ENCODE assay signal across 13 cellular contexts in the genomic region with DNA sequence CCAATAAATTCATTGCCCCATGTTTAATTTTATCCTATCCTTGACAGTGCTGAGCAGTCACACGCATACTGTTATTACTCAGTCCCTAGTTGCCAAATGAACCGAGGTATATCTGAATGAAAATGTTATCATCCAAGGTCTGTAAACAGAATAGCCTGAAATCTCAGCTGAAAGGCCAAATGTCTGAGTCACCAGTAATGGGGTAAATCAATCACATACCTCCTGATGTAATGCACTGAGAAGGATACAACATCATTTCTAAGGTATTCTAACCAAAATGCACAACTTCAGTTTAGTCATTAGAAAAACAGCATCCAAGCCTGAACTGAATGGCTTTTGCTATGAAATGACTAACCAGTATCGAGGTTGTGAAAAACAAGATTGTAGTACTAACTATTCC.
DNase-seq lines count a peak whose midpoint lies in the region; ATAC-seq, FAIRE-seq and TF ChIP-seq lines count a peak whose summit lies in the region.
"Had no signal": no experiment of that assay in that cellular context is flagged by ENCODE, and none has a peak within 500 bp of the region (broad histone marks: within the 10 kb centered on the region; RNA-seq: fewer than 3 reads in every experiment).

No MANE protein-coding gene starts in this region.

- no TSS peak for BruUV-seq in HCT116 (replicated peaks; lab: Mats Ljungman, UMichigan)
- BruUV-seq in Caco-2 (replicated peaks; lab: Mats Ljungman, UMichigan) = no TSS peak

- peak overlapping the region; percentile 11; the same call in 1 of the 2 replicates for H3K27ac ChIP-seq in HCT116 (ENCODE audit: low read depth, low read length)
- peak overlapping the region; percentile 99 for H3K27ac ChIP-seq in astrocyte (ENCODE audit: low read depth, low read length)
- H3K27ac ChIP-seq in keratinocyte (ENCODE audit: control insufficient read depth, insufficient read depth, low read length) = peak overlapping the region; percentile 82
- no peak overlapping the region for H3K27ac ChIP-seq in CD8-positive, alpha-beta memory T cell (ENCODE audit: low read depth, low read length)

- H3K9me3 ChIP-seq in HCT116 (ENCODE audit: control insufficient read depth in 1 of 2, insufficient read depth in 1 of 2, low read depth in 1 of 2, low read length in 2 of 2) (no peaks in the 10 kb centered on the region), astrocyte (ENCODE audit: insufficient read depth, low read depth, low read length) (no peaks in the 10 kb centered on the region), keratinocyte (ENCODE audit: control insufficient read depth, low read depth, low read length) (no peaks in the 10 kb centered on the region), Caco-2 (no peaks in the 10 kb centered on the region)
- H3K9me3 ChIP-seq in CD8-positive, alpha-beta memory T cell (ENCODE audit: low read length) = no peaks in the 10 kb centered on the region

- DNase-seq in AG08396 (ENCODE audit: low spot score) (peak; percentile 77), HCT116 (ENCODE audit: low read depth, low spot score) (peak; percentile 36), astrocyte (ENCODE audit: low read depth) (peak; percentile 100), keratinocyte (ENCODE audit: low read depth, low spot score) (peak; percentile 66), Caco-2 (no peak), iPS-NIHi7 (ENCODE audit: extremely low spot score) (no peak)
- no peak for DNase-seq in CD8-positive, alpha-beta memory T cell
- DNase-seq: activated CD4-positive, alpha-beta memory T cell treated with anti-CD3 and anti-CD28 coated beads for 36 hours; cerebellar nuclear complex; NCI-H187 treated with DMSO at 0.1 percent for 48 hours; nephron progenitor cell; SHP77 had no signal

- RAD21 ChIA-PET in HCT116 (lab: Charles Lee; ENCODE audit: low non-redundant PET in 1 of 2, low total read pairs in 2 of 2, uncharacterized antibody in 2 of 2, unreplicated experiment in 2 of 2) = no interaction called here

- TF ChIP-seq CTCF in HCT116 (IDR thresholded peaks at IDR 0.05 in 2 of 3, conservative IDR thresholded peaks at IDR 0.05 in 1 of 3; ENCODE audit: borderline replicate concordance in 1 of 3, insufficient read depth in 1 of 3, low read depth in 2 of 3, low read length in 2 of 3) = no peak
- TF ChIP-seq CTCF in astrocyte (IDR thresholded peaks at IDR 0.05; ENCODE audit: insufficient read depth, low read depth, low read length) = no peak
- TF ChIP-seq CTCF in keratinocyte (optimal IDR thresholded peaks at IDR 0.05 in 1 of 3, IDR thresholded peaks at IDR 0.05 in 1 of 3, conservative IDR thresholded peaks at IDR 0.05 in 1 of 3; ENCODE audit: extremely low read depth in 1 of 3, insufficient read depth in 2 of 3, low read length in 3 of 3) = no peak
- no peak for TF ChIP-seq CTCF in Caco-2 (IDR thresholded peaks at IDR 0.05; ENCODE audit: insufficient read depth in 1 of 2, low read depth in 1 of 2, low read length in 1 of 2, severe bottlenecking in 1 of 2, unreplicated experiment in 1 of 2)

- H3K4me3 ChIP-seq in HCT116 (replicated peaks in 1 of 2; ENCODE audit: low read depth in 1 of 2, low read length in 2 of 2) (no peak overlapping the region), astrocyte (ENCODE audit: insufficient read depth, low read depth, low read length) (peak overlapping the region; percentile 52), keratinocyte (ENCODE audit: control insufficient read depth in 2 of 3, extremely low read depth in 1 of 3, insufficient read depth in 2 of 3, low read depth in 1 of 3, low read length in 3 of 3) (peak overlapping the region in 1 of 3 experiments; percentile 2), Caco-2 (ENCODE audit: low read depth, low read length) (no peak overlapping the region)
- H3K4me3 ChIP-seq in CD8-positive, alpha-beta memory T cell (ENCODE audit: low read length) = no peak overlapping the region

- H2AFZ ChIP-seq in HCT116 (ENCODE audit: low read depth, low read length, poor library complexity, severe bottlenecking) = no peak overlapping the region
- H2AFZ ChIP-seq in astrocyte (ENCODE audit: low read depth, low read length) = no peak overlapping the region
- H2AFZ ChIP-seq in keratinocyte (ENCODE audit: control insufficient read depth, low read length) = no peak overlapping the region

- CTCF ChIA-PET in HCT116 (lab: Charles Lee) = no interaction called here
- CTCF ChIA-PET in Caco-2 (lab: Charles Lee) = interaction anchor here (0.7 kb wide), 1 partner anchor 64 kb away, joined by 3 read pairs; no protein-coding TSS in a partner anchor
- CTCF ChIA-PET in CD8-positive, alpha-beta memory T cell (lab: Charles Lee) = no interaction called here

- FAIRE-seq in astrocyte (lab: Jason Lieb, UNC) = peak; percentile 100
- FAIRE-seq in keratinocyte (lab: Jason Lieb, UNC) = peak; percentile 92

- H3K4me1 Mint-ChIP-seq in astrocyte (ENCODE audit: low read depth, unreplicated experiment) (peaks cover 50% of the 10 kb centered on the region), Caco-2 (ENCODE audit: low read depth, unreplicated experiment) (no peaks in the 10 kb centered on the region)
- no peaks in the 10 kb centered on the region for H3K4me1 Mint-ChIP-seq in CD8-positive, alpha-beta memory T cell

- peak; percentile 72 for ATAC-seq in HCT116
- no peak for ATAC-seq in GM18861 (IDR thresholded peaks at IDR 0.05; ENCODE audit: unreplicated experiment)

- no peak for TF ChIP-seq POLR2A in HCT116 (IDR thresholded peaks at IDR 0.05; ENCODE audit: borderline replicate concordance, extremely low read depth, insufficient read depth, insufficient read length)

- H3K79me2 ChIP-seq in HCT116 (ENCODE audit: insufficient read depth, low read length) (no peaks in the 10 kb centered on the region), astrocyte (ENCODE audit: insufficient read depth, low read length) (no peaks in the 10 kb centered on the region), keratinocyte (ENCODE audit: control insufficient read depth, insufficient read depth, low read length) (no peaks in the 10 kb centered on the region)

- no peak overlapping the region for H3K9ac ChIP-seq in HCT116 (ENCODE audit: low read length)
- peak overlapping the region; percentile 78 for H3K9ac ChIP-seq in astrocyte (ENCODE audit: low read length)
- H3K9ac ChIP-seq in keratinocyte (ENCODE audit: control insufficient read depth, extremely low read depth, insufficient read depth, low read length) = peak overlapping the region; percentile 38

- intact Hi-C loops in HCT116 (cut with micrococcal nuclease) = no loop called here
- intact Hi-C loops in Caco-2 (cut with micrococcal nuclease; ENCODE audit: unreplicated experiment) = no loop called here

- H3K4me2 ChIP-seq in HCT116 (ENCODE audit: low read length) (peak overlapping the region; percentile 55), astrocyte (ENCODE audit: low read length) (peak overlapping the region; percentile 78), keratinocyte (ENCODE audit: control insufficient read depth, extremely low read depth, insufficient read depth, low read depth, low read length) (peak overlapping the region; percentile 60)

- H3K9me3 Mint-ChIP-seq in astrocyte (ENCODE audit: unreplicated experiment) (no peaks in the 10 kb centered on the region), Caco-2 (ENCODE audit: unreplicated experiment) (no peaks in the 10 kb centered on the region)
- no peaks in the 10 kb centered on the region for H3K9me3 Mint-ChIP-seq in CD8-positive, alpha-beta memory T cell
- H3K9me3 Mint-ChIP-seq: activated CD4-positive, alpha-beta memory T cell treated with anti-CD3 and anti-CD28 coated beads for 36 hours; nephron progenitor cell had no signal

- H3K4me3 Mint-ChIP-seq in astrocyte (ENCODE audit: unreplicated experiment) (no peak overlapping the region), Caco-2 (ENCODE audit: unreplicated experiment) (no peak overlapping the region)
- no peak overlapping the region for H3K4me3 Mint-ChIP-seq in CD8-positive, alpha-beta memory T cell
- H3K4me3 Mint-ChIP-seq: activated CD4-positive, alpha-beta memory T cell treated with anti-CD3 and anti-CD28 coated beads for 36 hours; nephron progenitor cell had no signal

- H3K27me3 ChIP-seq in HCT116 (ENCODE audit: insufficient read depth, low read length) = no peaks in the 10 kb centered on the region
- no peaks in the 10 kb centered on the region for H3K27me3 ChIP-seq in astrocyte (ENCODE audit: insufficient read depth, low read length)
- H3K27me3 ChIP-seq in keratinocyte (ENCODE audit: control insufficient read depth, extremely low read depth, insufficient read depth, low read length) = no peaks in the 10 kb centered on the region
- H3K27me3 ChIP-seq in Caco-2 (replicated peaks; ENCODE audit: control insufficient read depth, insufficient read depth, low read length) = no peaks in the 10 kb centered on the region
- H3K27me3 ChIP-seq in CD8-positive, alpha-beta memory T cell (ENCODE audit: insufficient read depth, low read length, poor library complexity, severe bottlenecking) = no peaks in the 10 kb centered on the region

- no peaks in the 10 kb centered on the region for H4K20me1 ChIP-seq in HCT116 (ENCODE audit: insufficient read depth)
- H4K20me1 ChIP-seq in astrocyte (ENCODE audit: insufficient read depth, low read length) = no peaks in the 10 kb centered on the region
- H4K20me1 ChIP-seq in keratinocyte (ENCODE audit: control insufficient read depth, extremely low read depth, insufficient read depth, low read length) = no peaks in the 10 kb centered on the region

- dilution Hi-C loops in keratinocyte (cut with MboI; ENCODE audit: extremely low pct_ligation_motif_present, low sequenced_read_pairs) = no loop called here

- H3K27ac Mint-ChIP-seq in astrocyte (ENCODE audit: unreplicated experiment) = peak overlapping the region; percentile 99
- no peak overlapping the region for H3K27ac Mint-ChIP-seq in Caco-2 (ENCODE audit: unreplicated experiment)
- no peak overlapping the region for H3K27ac Mint-ChIP-seq in CD8-positive, alpha-beta memory T cell
- H3K27ac Mint-ChIP-seq: activated CD4-positive, alpha-beta memory T cell treated with anti-CD3 and anti-CD28 coated beads for 36 hours; nephron progenitor cell had no signal

- H3K27me3 Mint-ChIP-seq in astrocyte (ENCODE audit: low read depth, unreplicated experiment) (no peaks in the 10 kb centered on the region), Caco-2 (ENCODE audit: insufficient read depth, unreplicated experiment) (peaks cover 6% of the 10 kb centered on the region)
- peaks cover 5 to 11% of the 10 kb centered on the region in 2 donors for H3K27me3 Mint-ChIP-seq in CD8-positive, alpha-beta memory T cell
- H3K27me3 Mint-ChIP-seq: activated CD4-positive, alpha-beta memory T cell treated with anti-CD3 and anti-CD28 coated beads for 36 hours had no signal

- TF ChIP-seq RAD21 in HCT116 (IDR thresholded peaks at IDR 0.05; ENCODE audit: low read depth) = no peak

- POLR2A ChIA-PET in HCT116 (lab: Charles Lee) = no interaction called here
- POLR2A ChIA-PET in Caco-2 (lab: Charles Lee) = no interaction called here
- POLR2A ChIA-PET in CD8-positive, alpha-beta memory T cell (lab: Charles Lee) = no interaction called here

- no peaks in the 10 kb centered on the region for H3K9me2 ChIP-seq in HCT116 (ENCODE audit: insufficient read depth)

- no peaks in the 10 kb centered on the region for H3K36me3 Mint-ChIP-seq in astrocyte (ENCODE audit: low read depth, unreplicated experiment)
- no peaks in the 10 kb centered on the region for H3K36me3 Mint-ChIP-seq in Caco-2 (ENCODE audit: insufficient read depth, unreplicated experiment)
- H3K36me3 Mint-ChIP-seq in CD8-positive, alpha-beta memory T cell = peaks cover 0 to 8% (median 3%) of the 10 kb centered on the region in 3 donors
- H3K36me3 Mint-ChIP-seq: activated CD4-positive, alpha-beta memory T cell treated with anti-CD3 and anti-CD28 coated beads for 36 hours had no signal

- H3K36me3 ChIP-seq in HCT116 (ENCODE audit: control insufficient read depth in 1 of 2, insufficient read depth in 2 of 2, low read length in 2 of 2) (no peaks in the 10 kb centered on the region), astrocyte (ENCODE audit: insufficient read depth, low read length) (no peaks in the 10 kb centered on the region), keratinocyte (ENCODE audit: control insufficient read depth in 2 of 2, extremely low read depth in 1 of 2, insufficient read depth in 2 of 2, low read length in 2 of 2) (no peaks in the 10 kb centered on the region), Caco-2 (ENCODE audit: control insufficient read depth, insufficient read depth, low read length) (no peaks in the 10 kb centered on the region)
- no peaks in the 10 kb centered on the region for H3K36me3 ChIP-seq in CD8-positive, alpha-beta memory T cell (ENCODE audit: insufficient read depth, low read length)

- no peaks in the 10 kb centered on the region for H3K9me1 ChIP-seq in keratinocyte (ENCODE audit: control insufficient read depth, extremely low read depth, insufficient read depth, low read length)

- H3K4me1 ChIP-seq in HCT116 (ENCODE audit: control insufficient read depth in 1 of 2, insufficient read depth in 2 of 2, low read length in 2 of 2) (peaks cover 8 to 26% of the 10 kb centered on the region in 2 experiments; a peak in 3 of 4 replicates), astrocyte (ENCODE audit: insufficient read depth, low read length) (peaks cover 38% of the 10 kb centered on the region), keratinocyte (ENCODE audit: control insufficient read depth, extremely low read depth, insufficient read depth, low read length) (peaks cover 31% of the 10 kb centered on the region), Caco-2 (peaks cover 12% of the 10 kb centered on the region; the same call in 1 of the 2 replicates)
- no peaks in the 10 kb centered on the region for H3K4me1 ChIP-seq in CD8-positive, alpha-beta memory T cell (ENCODE audit: insufficient read depth, low read length)

Comparison
In these comparisons a context has a peak if more than half of its experiments do, and no peak if none do; other contexts are left out.
1. DNase-seq: peak in AG08396 (single experiment), HCT116 (single experiment), astrocyte (single experiment) and keratinocyte (single experiment); none in Caco-2 (0 of 2), iPS-NIHi7 (single experiment) and CD8-positive, alpha-beta memory T cell (0 of 5).
2. Peak in every context shown above with its lines, with median percentiles within 50 percentile points of each other: H3K4me2 ChIP-seq.